ENCODE assay signal across 36 cellular contexts in genomic region chr10:116312534-116312933, GRCh38. TPM values are rescaled to one million over a fixed set of nuclear protein-coding genes. Genes with fewer than 3 reads are reported as not detected.
"Had no signal": no experiment of that assay in that cellular context is flagged by ENCODE, and none has a peak within 500 bp of the region (broad histone marks: within the 10 kb centered on the region; RNA-seq: fewer than 3 reads in every experiment).

No MANE protein-coding gene starts in this region.

- H3K27ac Mint-ChIP-seq: activated CD4-positive, alpha-beta memory T cell treated with anti-CD3 and anti-CD28 coated beads, Interleukin-2, amount 10 ng/mL, durations not matched to agents 7 days and 5 days; activated CD4-positive, alpha-beta T cell treated with anti-CD3 and anti-CD28 coated beads, Interleukin-2, amount 10 ng/mL, durations not matched to agents 7 days and 5 days; activated T-helper 17 cell treated with anti-CD3 and anti-CD28 coated beads, Interleukin-2, amount 50 U/mL, for 72 hours; endodermal cell; immature natural killer cell; naive thymus-derived CD8-positive, alpha-beta T cell; neural progenitor cell; stimulated activated memory B cell treated with anti-CD40 and anti-IgM and Interleukin-4, amounts not matched to agents 10 μg/mL and 1 μg/mL and 100 μg/mL, for 72 hours; stimulated activated naive CD8-positive, alpha-beta T cell treated with anti-CD3 and anti-CD28 coated beads, Interleukin-15, amount 100 ng/mL, for 72 hours had no signal

- H2AFZ ChIP-seq: neural progenitor cell, parathyroid adenoma had no signal

- H3K9ac ChIP-seq: neural progenitor cell, parathyroid adenoma had no signal

- H3K4me1 Mint-ChIP-seq: activated CD4-positive, alpha-beta memory T cell treated with anti-CD3 and anti-CD28 coated beads, Interleukin-2, amount 10 ng/mL, durations not matched to agents 7 days and 5 days; activated T-helper 17 cell treated with anti-CD3 and anti-CD28 coated beads, Interleukin-2, amount 50 U/mL, for 72 hours; endodermal cell; stimulated activated memory B cell treated with anti-CD40 and anti-IgM and Interleukin-4, amounts not matched to agents 10 μg/mL and 1 μg/mL and 100 μg/mL, for 72 hours had no signal

- H3K27me3 ChIP-seq: foreskin keratinocyte, heart left ventricle, neural progenitor cell, sigmoid colon, thyroid gland, upper lobe of left lung, vagina had no signal

- H3K9me3 Mint-ChIP-seq: activated CD4-positive, alpha-beta memory T cell treated with anti-CD3 and anti-CD28 coated beads, Interleukin-2, amount 10 ng/mL, durations not matched to agents 7 days and 5 days; activated CD4-positive, alpha-beta T cell treated with anti-CD3 and anti-CD28 coated beads, Interleukin-2, amount 10 ng/mL, durations not matched to agents 7 days and 5 days; activated T-cell treated with anti-CD3 and anti-CD28 coated beads, Interleukin-2, amount 50 U/mL, for 4 hours; activated T-helper 17 cell treated with anti-CD3 and anti-CD28 coated beads, Interleukin-2, amount 50 U/mL, for 72 hours; endodermal cell; stimulated activated naive CD8-positive, alpha-beta T cell treated with anti-CD3 and anti-CD28 coated beads, Interleukin-15, amount 100 ng/mL, for 72 hours had no signal

- H3K4me3 ChIP-seq: heart left ventricle, neural progenitor cell, psoas muscle, sigmoid colon, thyroid gland, upper lobe of left lung, vagina had no signal

- H3K79me2 ChIP-seq: parathyroid adenoma had no signal

- H3K27me3 Mint-ChIP-seq: activated CD4-positive, alpha-beta memory T cell treated with anti-CD3 and anti-CD28 coated beads, Interleukin-2, amount 10 ng/mL, durations not matched to agents 7 days and 5 days; activated CD4-positive, alpha-beta T cell treated with anti-CD3 and anti-CD28 coated beads, Interleukin-2, amount 10 ng/mL, durations not matched to agents 7 days and 5 days; stimulated activated memory B cell treated with anti-CD40 and anti-IgM and Interleukin-4, amounts not matched to agents 10 μg/mL and 1 μg/mL and 100 μg/mL, for 72 hours had no signal

- H3K4me3 Mint-ChIP-seq: activated CD4-positive, alpha-beta memory T cell treated with anti-CD3 and anti-CD28 coated beads, Interleukin-2, amount 10 ng/mL, durations not matched to agents 7 days and 5 days; activated CD4-positive, alpha-beta T cell treated with anti-CD3 and anti-CD28 coated beads, Interleukin-2, amount 10 ng/mL, durations not matched to agents 7 days and 5 days; activated T-cell treated with anti-CD3 and anti-CD28 coated beads, Interleukin-2, amount 50 U/mL, for 4 hours; activated T-helper 17 cell treated with anti-CD3 and anti-CD28 coated beads, Interleukin-2, amount 50 U/mL, for 72 hours; endodermal cell; immature natural killer cell; naive thymus-derived CD8-positive, alpha-beta T cell; neural progenitor cell; stimulated activated memory B cell treated with anti-CD40 and anti-IgM and Interleukin-4, amounts not matched to agents 10 μg/mL and 1 μg/mL and 100 μg/mL, for 72 hours; stimulated activated naive CD8-positive, alpha-beta T cell treated with anti-CD3 and anti-CD28 coated beads, Interleukin-15, amount 100 ng/mL, for 72 hours had no signal

- H3K36me3 ChIP-seq: heart left ventricle, neural progenitor cell, sigmoid colon, thyroid gland, upper lobe of left lung, vagina had no signal

- ATAC-seq: activated T-cell treated with anti-CD3 and anti-CD28 coated beads, Interleukin-2, amount 50 U/mL, for 4 hours; activated T-helper 17 cell treated with anti-CD3 and anti-CD28 coated beads, Interleukin-2, amount 50 U/mL, for 72 hours; esophagus mucosa; heart left ventricle; left colon; naive thymus-derived CD8-positive, alpha-beta T cell; stimulated activated memory B cell treated with anti-CD40 and anti-IgM and Interleukin-4, amounts not matched to agents 10 μg/mL and 1 μg/mL and 100 μg/mL, for 72 hours; stimulated activated naive CD8-positive, alpha-beta T cell treated with anti-CD3 and anti-CD28 coated beads, Interleukin-15, amount 100 ng/mL, for 72 hours had no signal

- H3K4me2 ChIP-seq: neural progenitor cell had no signal

- H3K9me3 ChIP-seq: heart left ventricle, psoas muscle, sigmoid colon, thyroid gland, upper lobe of left lung, vagina had no signal

- H3K27ac ChIP-seq: foreskin keratinocyte, heart left ventricle, neural progenitor cell, parathyroid adenoma, psoas muscle, sigmoid colon, thyroid gland, upper lobe of left lung, vagina had no signal

- DNase-seq: activated CD4-positive, alpha-beta memory T cell treated with anti-CD3 and anti-CD28 coated beads, Interleukin-2, amount 10 ng/mL, durations not matched to agents 7 days and 5 days; activated CD4-positive, alpha-beta T cell treated with anti-CD3 and anti-CD28 coated beads for 1 hour; activated CD4-positive, alpha-beta T cell treated with anti-CD3 and anti-CD28 coated beads, Interleukin-2, amount 10 ng/mL, durations not matched to agents 7 days and 5 days; activated CD8-positive, alpha-beta memory T cell treated with anti-CD3 and anti-CD28 coated beads, Interleukin-2, amount 50 U/mL, for 48 hours; activated gamma-delta T cell treated with Interleukin-2 at 50 U/mL for 16 hours; activated naive CD4-positive, alpha-beta T cell treated with anti-CD3 and anti-CD28 coated beads, Interleukin-2, amount 50 U/mL, for 16 hours; activated T-cell treated with anti-CD3 and anti-CD28 coated beads, Interleukin-2, amount 50 U/mL, for 4 hours; amniotic stem cell; caudate nucleus; endodermal cell; foreskin keratinocyte; heart left ventricle; hypothalamus; immature natural killer cell; kidney; left colon; midbrain; naive thymus-derived CD8-positive, alpha-beta T cell; occipital lobe; psoas muscle; sigmoid colon; small intestine; stimulated activated CD4-positive, alpha-beta T cell treated with anti-CD3 and anti-CD28 coated beads, Interleukin-4, amount 100 ng/mL, for 4 hours; stimulated activated CD8-positive, alpha-beta memory T cell treated with anti-CD3 and anti-CD28 coated beads, Interleukin-4, amount 100 ng/mL, for 48 hours; stimulated activated naive CD8-positive, alpha-beta T cell treated with anti-CD3 and anti-CD28 coated beads, Interleukin-15, amount 100 ng/mL, for 72 hours; substantia nigra; thyroid gland; upper lobe of left lung had no signal

- H3K36me3 Mint-ChIP-seq: immature natural killer cell; naive thymus-derived CD8-positive, alpha-beta T cell; neural progenitor cell; stimulated activated memory B cell treated with anti-CD40 and anti-IgM and Interleukin-4, amounts not matched to agents 10 μg/mL and 1 μg/mL and 100 μg/mL, for 72 hours had no signal

RNA-seq across cellular contexts. Expression of gene CCDC172, which starts 11.7 kb away (rescaled TPM):
- total RNA-seq: activated CD4-positive, alpha-beta memory T cell treated with anti-CD3 and anti-CD28 coated beads, Interleukin-2, amount 10 ng/mL, durations not matched to agents 7 days and 5 days; activated CD4-positive, alpha-beta T cell treated with anti-CD3 and anti-CD28 coated beads, Interleukin-2, amount 10 ng/mL, durations not matched to agents 7 days and 5 days; activated T-cell treated with anti-CD3 and anti-CD28 coated beads, Interleukin-2, amount 50 U/mL, for 4 hours; activated T-helper 17 cell treated with anti-CD3 and anti-CD28 coated beads, Interleukin-2, amount 50 U/mL, for 72 hours; astrocyte; esophagus mucosa; foreskin keratinocyte; heart left ventricle; kidney; left colon; lower leg skin; naive thymus-derived CD8-positive, alpha-beta T cell; occipital lobe; psoas muscle; sigmoid colon; thyroid gland; upper lobe of left lung; vagina had no signal
- polyA plus RNA-seq: foreskin keratinocyte; heart left ventricle; immature natural killer cell; naive thymus-derived CD8-positive, alpha-beta T cell; psoas muscle; sigmoid colon; small intestine had no signal

RNA-seq across cellular contexts. Expression of gene GFRA1, which starts 39.5 kb away (rescaled TPM):
- total RNA-seq: activated CD4-positive, alpha-beta memory T cell treated with anti-CD3 and anti-CD28 coated beads, Interleukin-2, amount 10 ng/mL, durations not matched to agents 7 days and 5 days; activated CD4-positive, alpha-beta T cell treated with anti-CD3 and anti-CD28 coated beads, Interleukin-2, amount 10 ng/mL, durations not matched to agents 7 days and 5 days; activated T-helper 17 cell treated with anti-CD3 and anti-CD28 coated beads, Interleukin-2, amount 50 U/mL, for 72 hours; foreskin keratinocyte; naive thymus-derived CD8-positive, alpha-beta T cell had no signal
- polyA plus RNA-seq: foreskin keratinocyte; immature natural killer cell; naive thymus-derived CD8-positive, alpha-beta T cell had no signal
